In genomic region chr12:110247340-110248095, GRCh38 we compare ENCODE assay signal across 9 cellular contexts. TPM values are rescaled to one million over a fixed set of nuclear protein-coding genes. Genes with fewer than 3 reads are reported as not detected.
DNase-seq lines count a peak whose midpoint lies in the region; ATAC-seq and TF ChIP-seq lines count a peak whose summit lies in the region.
"Had no signal": no experiment of that assay in that cellular context is flagged by ENCODE, and none has a peak within 500 bp of the region (broad histone marks: within the 10 kb centered on the region; RNA-seq: fewer than 3 reads in every experiment).

No MANE protein-coding gene starts in this region.

- no peak for TF ChIP-seq EP300 in ovary (IDR thresholded peaks at IDR 0.05)

- TF ChIP-seq POLR2A in heart left ventricle (IDR thresholded peaks at IDR 0.05): peak in 1 of 2 donors; percentile 5
- TF ChIP-seq POLR2A in ovary (IDR thresholded peaks at IDR 0.05): no peak

- BruUV-seq in PC-9 (replicated peaks; lab: Mats Ljungman, UMichigan): TSS peak; percentile 76

- H3K4me3 ChIP-seq in PC-9 (peak overlapping the region; percentile 41), heart left ventricle (no peak overlapping the region), ovary (no peak overlapping the region), MM.1S (ENCODE audit: low read length) (no peak overlapping the region)

- H3K4me1 ChIP-seq in PC-9 (replicated peaks; ENCODE audit: insufficient read depth): peaks cover 46% of the 10 kb centered on the region
- peaks cover 0 to 66% (median 45%) of the 10 kb centered on the region in 12 donors for H3K4me1 ChIP-seq in heart left ventricle
- H3K4me1 ChIP-seq in ovary (ENCODE audit: insufficient read depth): peaks cover 13% of the 10 kb centered on the region
- H3K4me1 ChIP-seq in MM.1S (ENCODE audit: low read length): no peaks in the 10 kb centered on the region

- H3K9me3 ChIP-seq in PC-9 (ENCODE audit: insufficient read depth, low read depth) (no peaks in the 10 kb centered on the region), heart left ventricle (peaks cover 0 to 5% (median 0%) of the 10 kb centered on the region in 12 donors), ovary (no peaks in the 10 kb centered on the region), MM.1S (replicated peaks; ENCODE audit: insufficient read depth, low read length) (no peaks in the 10 kb centered on the region)

- H4K20me1 ChIP-seq in PC-9 (ENCODE audit: insufficient read depth): no peaks in the 10 kb centered on the region
- H4K20me1 ChIP-seq in MM.1S (ENCODE audit: insufficient read depth, low read length): no peaks in the 10 kb centered on the region

- H3K27me3 ChIP-seq in PC-9 (ENCODE audit: insufficient read depth, low read depth): no peaks in the 10 kb centered on the region
- H3K27me3 ChIP-seq in heart left ventricle: no peaks in the 10 kb centered on the region
- no peaks in the 10 kb centered on the region for H3K27me3 ChIP-seq in ovary
- H3K27me3 ChIP-seq in MM.1S (replicated peaks; ENCODE audit: insufficient read depth, low read length): no peaks in the 10 kb centered on the region

- CTCF ChIA-PET in PC-9 (lab: Charles Lee): no interaction called here

- H2AFZ ChIP-seq in PC-9 (peak overlapping the region; percentile 77), MM.1S (ENCODE audit: low read length) (no peak overlapping the region)

- H3F3A ChIP-seq in PC-9 (ENCODE audit: insufficient read depth, low read depth) (peaks cover 36% of the 10 kb centered on the region), MM.1S (ENCODE audit: insufficient read depth, low read length) (no peaks in the 10 kb centered on the region)

- H3K27ac ChIP-seq in 22Rv1: peak overlapping the region; percentile 99
- H3K27ac ChIP-seq in PC-9: peak overlapping the region; percentile 95
- H3K27ac ChIP-seq in heart left ventricle: peak overlapping the region; percentile 71 to 98 (median 88)
- H3K27ac ChIP-seq in ovary: peak overlapping the region; percentile 70 to 83
- H3K27ac ChIP-seq in MM.1S (ENCODE audit: low read length): no peak overlapping the region

- H3K9ac ChIP-seq in MM.1S (ENCODE audit: low read length): no peak overlapping the region

- DNase-seq in PC-9: peak; percentile 71 to 89
- peak in 4 of 5 donors; percentile 43 to 79 (median 56) for DNase-seq in heart left ventricle
- DNase-seq in ovary: peak in 2 of 5 donors; percentile 35 to 53
- DNase-seq in germinal center (ENCODE audit: low spot score): no peak
- DNase-seq in MM.1S: no peak
- DNase-seq in GM10266 (ENCODE audit: extremely low spot score): no peak
- DNase-seq: activated effector memory CD4-positive, alpha-beta T cell treated with anti-CD3 and anti-CD28 coated beads, Interleukin-2, amount 50 U/mL, for 16 hours had no signal

- WGBS in heart left ventricle, 4 donors: 43 to 49% (median 45%) methylated on average over 12 to 14 of the region's 14 CpGs
- WGBS in ovary, 3 donors: 58 to 61% (median 59%) methylated on average over 14 of the region's 14 CpGs

- H3K79me2 ChIP-seq in PC-9 (ENCODE audit: low read depth) (no peaks in the 10 kb centered on the region), MM.1S (ENCODE audit: low read length) (no peaks in the 10 kb centered on the region)

- H3K9me2 ChIP-seq in PC-9 (ENCODE audit: insufficient read depth) (no peaks in the 10 kb centered on the region), MM.1S (replicated peaks; ENCODE audit: insufficient read depth, low read length) (no peaks in the 10 kb centered on the region)

- H3K4me2 ChIP-seq in PC-9 (peak overlapping the region; percentile 78), MM.1S (ENCODE audit: low read depth, low read length) (no peak overlapping the region)

- H3K36me3 ChIP-seq in PC-9 (ENCODE audit: low read depth): no peaks in the 10 kb centered on the region
- H3K36me3 ChIP-seq in heart left ventricle: no peaks in the 10 kb centered on the region
- H3K36me3 ChIP-seq in ovary: no peaks in the 10 kb centered on the region
- no peaks in the 10 kb centered on the region for H3K36me3 ChIP-seq in MM.1S (replicated peaks; ENCODE audit: insufficient read depth, low read length)

- intact Hi-C loops in PC-9 (cut with micrococcal nuclease; ENCODE audit: unreplicated experiment) (loop anchor here (2.0 kb wide), 2 partner anchors 21 to 33 kb away; partner anchors contain the start of gene ATP2A2), heart left ventricle (cut with DNase I) (loop anchor here in 6 of 10 donors (2.0 to 10.0 kb wide), 4 partner anchors 33 to 143 kb away; partner anchors contain the start of gene ATP2A2 (in 5 of the 6)), ovary (cut with DNase I) (no loop called here)

- TF ChIP-seq CTCF in 22Rv1 (IDR thresholded peaks at IDR 0.05): no peak
- no peak for TF ChIP-seq CTCF in PC-9 (conservative IDR thresholded peaks at IDR 0.05)
- no peak for TF ChIP-seq CTCF in heart left ventricle (IDR thresholded peaks at IDR 0.05)
- no peak for TF ChIP-seq CTCF in ovary (IDR thresholded peaks at IDR 0.05)
- TF ChIP-seq CTCF in MM.1S (IDR thresholded peaks at IDR 0.05; ENCODE audit: low read length): no peak
- TF ChIP-seq CTCF in GM10266 (IDR thresholded peaks at IDR 0.05; ENCODE audit: control insufficient read depth, insufficient read depth, low read depth, missing control alignments): no peak

- ATAC-seq in heart left ventricle: peak; percentile 28 to 60 (median 43)
- ATAC-seq in HG03460 (IDR thresholded peaks at IDR 0.05; ENCODE audit: unreplicated experiment): no peak

- POLR2A ChIA-PET in PC-9 (lab: Charles Lee; ENCODE audit: unreplicated experiment): interaction anchor here (0.5 to 1.0 kb wide), 7 partner anchors 13 to 99 kb away, joined by 3 to 18 read pairs (median 4); no protein-coding TSS in a partner anchor

RNA-seq across cellular contexts. Expression of gene ATP2A2, which starts 33.5 kb away (rescaled TPM):
- total RNA-seq in PC-9 (2021): 127 and 154 TPM in 2 replicates
- total RNA-seq in heart left ventricle: 1,000 to 10,000 TPM; 1,194 to 2,963 (median 1,871) TPM
- polyA plus RNA-seq in heart left ventricle: 1,000 to 10,000 TPM in 1 of 2 donors, 100 to 1,000 TPM in 1; 494 to 1,113 TPM
- total RNA-seq in ovary: 100 to 1,000 TPM in 4 of 7 donors, 10 to 100 TPM in 3; 60.4 to 164 (median 137) TPM
- polyA plus RNA-seq in ovary: 100 to 1,000 TPM in 1 of 2 donors, 10 to 100 TPM in 1; 54.2 to 183 TPM

Comparison
In these comparisons a context has a peak if more than half of its experiments do, and no peak if none do; other contexts are left out.
1. DNase-seq: peak in PC-9 (2 of 2) and heart left ventricle (4 of 5); none in germinal center (single experiment), MM.1S (single experiment) and GM10266 (single experiment).
2. intact Hi-C loops: an anchor here in PC-9 (2.0 kb wide) and heart left ventricle (2.0 to 10.0 kb wide); none called in ovary.